Comparison of ENCODE assay signal across 10 cellular contexts in the genomic region with DNA sequence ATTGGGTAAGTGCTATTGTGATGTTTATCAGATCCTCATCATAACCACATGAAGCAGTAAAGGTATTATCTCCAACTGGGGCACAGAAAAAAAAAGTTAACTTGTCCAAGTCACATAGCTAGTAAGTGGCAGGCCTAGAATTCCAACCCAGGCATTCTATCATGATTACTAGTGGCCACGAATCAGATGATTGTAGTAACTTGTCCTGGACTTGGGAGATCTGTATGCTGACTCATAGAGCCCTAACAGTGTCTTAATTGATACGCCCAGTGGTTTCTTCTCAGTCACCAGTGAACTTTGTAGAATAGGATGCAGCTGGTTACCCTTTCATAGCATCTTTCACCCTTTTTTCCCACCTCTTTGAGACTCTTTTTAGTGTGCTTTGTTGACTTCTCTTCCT.
A peak's percentile ranks its signal among the peaks of the same experiment; 100 is the strongest.
DNase-seq lines count a peak whose midpoint lies in the region; ATAC-seq and TF ChIP-seq lines count a peak whose summit lies in the region.
"Had no signal": no experiment of that assay in that cellular context is flagged by ENCODE, and none has a peak within 500 bp of the region (broad histone marks: within the 10 kb centered on the region; RNA-seq: fewer than 3 reads in every experiment).

No MANE protein-coding gene starts in this region.

- no peaks in the 10 kb centered on the region for H3K4me1 ChIP-seq in adrenal gland (replicated peaks in 1 of 2)

- no peaks in the 10 kb centered on the region for H3K27me3 ChIP-seq in adrenal gland

- H3K36me3 Mint-ChIP-seq in endothelial cell (ENCODE audit: low read depth, unreplicated experiment), result no peaks in the 10 kb centered on the region

- H3K27ac ChIP-seq in adrenal gland, result no peak overlapping the region

- no peak overlapping the region for H3K4me3 Mint-ChIP-seq in endothelial cell (ENCODE audit: unreplicated experiment)
- H3K4me3 Mint-ChIP-seq: T-helper 1 cell treated with Interleukin-12 subunit alpha and Interleukin-12 subunit beta and Interleukin-4 antibody, amounts not matched to agents 30 μg/mL and 1 μg/mL, for 36 hours had no signal

- no peak for TF ChIP-seq CTCF in adrenal gland (IDR thresholded peaks at IDR 0.05)
- no peak for TF ChIP-seq CTCF in endothelial cell (IDR thresholded peaks at IDR 0.05; ENCODE audit: unreplicated experiment)

- WGBS in adrenal gland, 4 donors, result 79 to 90% (median 82%) methylated on average over 2 of the region's 2 CpGs

- H3K27me3 Mint-ChIP-seq in endothelial cell (ENCODE audit: unreplicated experiment), result peaks cover 1% of the 10 kb centered on the region

- ATAC-seq in HG03378 (IDR thresholded peaks at IDR 0.05; ENCODE audit: unreplicated experiment) (no peak), GM19452 (IDR thresholded peaks at IDR 0.05; ENCODE audit: unreplicated experiment) (no peak)
- ATAC-seq: GM12878 had no signal

- H3K36me3 ChIP-seq in adrenal gland (replicated peaks in 1 of 2), result no peaks in the 10 kb centered on the region

- no peaks in the 10 kb centered on the region for H3K9me3 Mint-ChIP-seq in endothelial cell (ENCODE audit: unreplicated experiment)
- H3K9me3 Mint-ChIP-seq: T-helper 1 cell treated with Interleukin-12 subunit alpha and Interleukin-12 subunit beta and Interleukin-4 antibody, amounts not matched to agents 30 μg/mL and 1 μg/mL, for 36 hours had no signal

- peaks cover 20% of the 10 kb centered on the region for H3K4me1 Mint-ChIP-seq in endothelial cell (ENCODE audit: unreplicated experiment)

- TF ChIP-seq POLR2A in adrenal gland (IDR thresholded peaks at IDR 0.05), result no peak

- H3K9me3 ChIP-seq in adrenal gland (replicated peaks in 1 of 3), result no peaks in the 10 kb centered on the region

- DNase-seq in AG08396 (ENCODE audit: low spot score), result peak; percentile 30
- DNase-seq in HS-27A (ENCODE audit: low read depth), result peak; percentile 84
- peak; percentile 21 for DNase-seq in amniotic stem cell (lab: John Stamatoyannopoulos, UW)
- peak; percentile 52 for DNase-seq in foreskin melanocyte
- no peak for DNase-seq in adrenal gland
- DNase-seq in endothelial cell (ENCODE audit: low spot score), result no peak

- H3K27ac Mint-ChIP-seq in endothelial cell (ENCODE audit: unreplicated experiment), result no peak overlapping the region
- H3K27ac Mint-ChIP-seq: T-helper 1 cell treated with Interleukin-12 subunit alpha and Interleukin-12 subunit beta and Interleukin-4 antibody, amounts not matched to agents 30 μg/mL and 1 μg/mL, for 36 hours had no signal

- intact Hi-C loops in adrenal gland (cut with DNase I), result no loop called here

- H3K4me3 ChIP-seq in adrenal gland, result no peak overlapping the region
- H3K4me3 ChIP-seq: GM12878 had no signal

Comparison
In these comparisons a context has a peak if more than half of its experiments do, and no peak if none do; other contexts are left out.
1. DNase-seq: peak in AG08396 (single experiment), HS-27A (single experiment), amniotic stem cell (single experiment) and foreskin melanocyte (single experiment); none in adrenal gland (0 of 7) and endothelial cell (single experiment).